Comparison of ENCODE assay signal across 7 cellular contexts in genomic region chr12:94437303-94437702, GRCh38.
"Had no signal": no experiment of that assay in that cellular context is flagged by ENCODE, and none has a peak within 500 bp of the region (broad histone marks: within the 10 kb centered on the region; RNA-seq: fewer than 3 reads in every experiment).

No MANE protein-coding gene starts in this region.

- ATAC-seq: GM12878 had no signal

- H3K4me3 ChIP-seq: GM12878 had no signal

- DNase-seq: GDM1, GF-D8 had no signal

- FAIRE-seq: G401.6, GM12878, GM12891, GM12892, GM18507 had no signal
